1 cellular context compared by ENCODE assay signal in the genomic region with DNA sequence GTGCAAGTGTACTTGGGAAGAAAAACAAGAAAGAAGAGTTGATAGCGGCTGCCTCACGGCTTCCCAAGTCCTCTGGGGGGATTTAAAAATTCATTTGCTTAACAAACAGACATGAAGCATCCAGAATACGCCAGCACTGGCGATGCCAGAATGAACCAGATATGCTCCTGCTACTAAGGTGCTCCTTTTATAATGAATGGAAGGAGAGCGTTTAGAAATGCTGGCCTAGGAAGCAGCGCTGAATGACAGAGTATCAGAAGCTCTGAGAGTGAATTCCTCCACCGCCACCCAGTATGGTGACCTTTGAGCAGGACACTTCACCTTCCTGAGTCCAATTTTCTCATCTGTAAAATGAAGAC.
TF ChIP-seq lines count a peak whose summit lies in the region.

No MANE protein-coding gene starts in this region.

TF ChIP-seq in neural cell, 6 proteins besides CTCF, POLR2A, EP300 and RAD21 (continued from another document):
- TF ChIP-seq, protein P1, sequence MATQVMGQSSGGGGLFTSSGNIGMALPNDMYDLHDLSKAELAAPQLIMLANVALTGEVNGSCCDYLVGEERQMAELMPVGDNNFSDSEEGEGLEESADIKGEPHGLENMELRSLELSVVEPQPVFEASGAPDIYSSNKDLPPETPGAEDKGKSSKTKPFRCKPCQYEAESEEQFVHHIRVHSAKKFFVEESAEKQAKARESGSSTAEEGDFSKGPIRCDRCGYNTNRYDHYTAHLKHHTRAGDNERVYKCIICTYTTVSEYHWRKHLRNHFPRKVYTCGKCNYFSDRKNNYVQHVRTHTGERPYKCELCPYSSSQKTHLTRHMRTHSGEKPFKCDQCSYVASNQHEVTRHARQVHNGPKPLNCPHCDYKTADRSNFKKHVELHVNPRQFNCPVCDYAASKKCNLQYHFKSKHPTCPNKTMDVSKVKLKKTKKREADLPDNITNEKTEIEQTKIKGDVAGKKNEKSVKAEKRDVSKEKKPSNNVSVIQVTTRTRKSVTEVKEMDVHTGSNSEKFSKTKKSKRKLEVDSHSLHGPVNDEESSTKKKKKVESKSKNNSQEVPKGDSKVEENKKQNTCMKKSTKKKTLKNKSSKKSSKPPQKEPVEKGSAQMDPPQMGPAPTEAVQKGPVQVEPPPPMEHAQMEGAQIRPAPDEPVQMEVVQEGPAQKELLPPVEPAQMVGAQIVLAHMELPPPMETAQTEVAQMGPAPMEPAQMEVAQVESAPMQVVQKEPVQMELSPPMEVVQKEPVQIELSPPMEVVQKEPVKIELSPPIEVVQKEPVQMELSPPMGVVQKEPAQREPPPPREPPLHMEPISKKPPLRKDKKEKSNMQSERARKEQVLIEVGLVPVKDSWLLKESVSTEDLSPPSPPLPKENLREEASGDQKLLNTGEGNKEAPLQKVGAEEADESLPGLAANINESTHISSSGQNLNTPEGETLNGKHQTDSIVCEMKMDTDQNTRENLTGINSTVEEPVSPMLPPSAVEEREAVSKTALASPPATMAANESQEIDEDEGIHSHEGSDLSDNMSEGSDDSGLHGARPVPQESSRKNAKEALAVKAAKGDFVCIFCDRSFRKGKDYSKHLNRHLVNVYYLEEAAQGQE (IDR thresholded peaks at IDR 0.05; ENCODE audit: borderline replicate concordance), result no peak
- no peak for TF ChIP-seq TAF1 (IDR thresholded peaks at IDR 0.05; ENCODE audit: low read depth)
- TF ChIP-seq POLR2AphosphoS5 (IDR thresholded peaks at IDR 0.05), result peak; percentile 9
